8 cellular contexts compared by ENCODE assay signal in genomic region chr7:29806131-29806792, GRCh38. TPM values are rescaled to one million over a fixed set of nuclear protein-coding genes. Genes with fewer than 3 reads are reported as not detected.
DNase-seq lines count a peak whose midpoint lies in the region; ATAC-seq and TF ChIP-seq lines count a peak whose summit lies in the region.

A gene with protein sequence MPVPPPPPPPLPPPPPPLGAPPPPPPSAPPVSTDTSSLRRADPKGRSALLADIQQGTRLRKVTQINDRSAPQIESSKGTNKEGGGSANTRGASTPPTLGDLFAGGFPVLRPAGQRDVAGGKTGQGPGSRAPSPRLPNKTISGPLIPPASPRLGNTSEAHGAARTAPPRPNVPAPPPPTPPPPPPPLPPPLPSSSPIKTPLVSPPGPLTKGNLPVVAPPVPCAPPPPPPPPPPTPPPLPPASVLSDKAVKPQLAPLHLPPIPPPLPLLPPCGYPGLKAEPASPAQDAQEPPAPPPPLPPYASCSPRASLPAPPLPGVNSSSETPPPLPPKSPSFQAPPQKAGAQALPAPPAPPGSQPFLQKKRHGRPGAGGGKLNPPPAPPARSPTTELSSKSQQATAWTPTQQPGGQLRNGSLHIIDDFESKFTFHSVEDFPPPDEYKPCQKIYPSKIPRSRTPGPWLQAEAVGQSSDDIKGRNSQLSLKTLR (plus strand): TSS chr7:29806508. CDS start chr7:29834725, 28,217 bp downstream.

- CTCF ChIA-PET in AG04449 (lab: Yijun Ruan, JAX): interaction anchor here (1.2 kb wide), 1 partner anchor 64 kb away, joined by 3 read pairs; no protein-coding TSS in a partner anchor

- ATAC-seq in right lobe of liver (peak; percentile 72 to 81 (median 78)), thoracic aorta (ENCODE audit: insufficient number of reproducible peaks, low FRiP score, low read depth) (no peak), HG02970 (IDR thresholded peaks at IDR 0.05; ENCODE audit: low FRiP score, unreplicated experiment) (no peak), HG03139 (IDR thresholded peaks at IDR 0.05; ENCODE audit: unreplicated experiment) (no peak)

- H3K4me1 ChIP-seq in HUES64 (ENCODE audit: insufficient read depth, low read length) (peaks cover 9% of the 10 kb centered on the region; the same call in 1 of the 2 replicates), right lobe of liver (peaks cover 0 to 18% (median 0%) of the 10 kb centered on the region in 4 donors), thoracic aorta (ENCODE audit: control insufficient read depth in 1 of 2, low read depth in 2 of 2) (peaks cover 0 to 10% of the 10 kb centered on the region in 2 donors)

- H3K27ac ChIP-seq in HUES64 (ENCODE audit: low read depth, low read length) (no peak within 1 kb of the TSS), right lobe of liver (peak within 1 kb of the TSS in 1 of 3 donors; percentile 1), thoracic aorta (no peak within 1 kb of the TSS)

- H3K9ac ChIP-seq in HUES64 (ENCODE audit: low read depth, low read length): peak within 1 kb of the TSS; percentile 51; the same call in 1 of the 2 replicates

- TF ChIP-seq POLR2A in right lobe of liver (IDR thresholded peaks at IDR 0.05): peak; percentile 39

- H3K4me3 ChIP-seq in AG04449 (ENCODE audit: low read depth, low read length) (peak within 1 kb of the TSS; percentile 23; the same call in 1 of the 2 replicates), HUES64 (ENCODE audit: low read length) (peak within 1 kb of the TSS; percentile 69), right lobe of liver (peak within 1 kb of the TSS; percentile 55 to 66 (median 56)), thoracic aorta (peak within 1 kb of the TSS; percentile 72)

- H3K27me3 ChIP-seq in HUES64 (ENCODE audit: insufficient read depth, low read length): peaks cover 38% of the 10 kb centered on the region
- H3K27me3 ChIP-seq in right lobe of liver: no peaks in the 10 kb centered on the region
- no peaks in the 10 kb centered on the region for H3K27me3 ChIP-seq in thoracic aorta (replicated peaks; ENCODE audit: insufficient read depth)

- POLR2A ChIA-PET in AG04449 (lab: Yijun Ruan, JAX): no interaction called here

- no peak for TF ChIP-seq CTCF in AG04449 (IDR thresholded peaks at IDR 0.05; ENCODE audit: insufficient read depth, low read length, missing control alignments)
- no peak for TF ChIP-seq CTCF in right lobe of liver (IDR thresholded peaks at IDR 0.05)
- no peak for TF ChIP-seq CTCF in thoracic aorta (IDR thresholded peaks at IDR 0.05)

- WGBS in HUES64: 3% methylated on average over 76 of the region's 77 CpGs
- WGBS in right lobe of liver (ENCODE audit: insufficient coverage, low coverage, low lambda C conversion rate, missing lambda C conversion rate): 22% methylated on average over 5 of the region's 77 CpGs

- intact Hi-C loops in right lobe of liver (cut with DNase I): no loop called here

- H3K36me3 ChIP-seq in HUES64 (ENCODE audit: insufficient read depth, low read length) (no peaks in the 10 kb centered on the region), right lobe of liver (no peaks in the 10 kb centered on the region), thoracic aorta (no peaks in the 10 kb centered on the region)

- H3K9me3 ChIP-seq in HUES64 (ENCODE audit: insufficient read depth, low read depth, low read length): no peaks in the 10 kb centered on the region
- no peaks in the 10 kb centered on the region for H3K9me3 ChIP-seq in right lobe of liver
- no peaks in the 10 kb centered on the region for H3K9me3 ChIP-seq in thoracic aorta

- DNase-seq in AG04449 (ENCODE audit: low read depth, low spot score): no peak
- peak; percentile 13 for DNase-seq in cerebellar cortex (ENCODE audit: low spot score)
- DNase-seq in right lobe of liver: peak; percentile 57 to 62 (median 60)
- no peak for DNase-seq in thoracic aorta (ENCODE audit: low spot score)
- DNase-seq in stimulated activated CD4-positive, alpha-beta T cell treated with anti-CD3 and anti-CD28 coated beads, Interleukin-1b, Interleukin-23, amount 100 ng/mL, for 48 hours: no peak

RNA-seq across cellular contexts. Expression of the gene that starts here (rescaled TPM):
- polyA plus RNA-seq in HUES64 (2013, experiment 1 of 2): 6.1 TPM
- 7.9 TPM for polyA plus RNA-seq in HUES64 (2013, experiment 2 of 2)
- total RNA-seq in right lobe of liver: 1 to 10 TPM in 3 of 6 experiments, under 1 TPM in 3; 0.64 to 4.1 (median 0.93) TPM
- 1 to 10 TPM; 2.4 to 3.7 TPM for total RNA-seq in thoracic aorta

Comparison
In these comparisons a context has a peak if more than half of its experiments do, and no peak if none do; other contexts are left out.
1. DNase-seq: peak in cerebellar cortex (single experiment) and right lobe of liver (3 of 3); none in AG04449 (single experiment), thoracic aorta (single experiment) and stimulated activated CD4-positive, alpha-beta T cell treated with anti-CD3 and anti-CD28 coated beads, Interleukin-1b, Interleukin-23, amount 100 ng/mL, for 48 hours (single experiment).
2. ATAC-seq: peak in right lobe of liver (4 of 4); none in thoracic aorta (single experiment), HG02970 (single experiment) and HG03139 (single experiment).
3. Peak in every context shown above with its lines, with median percentiles within 50 percentile points of each other: H3K4me3 ChIP-seq.